In the genomic region with DNA sequence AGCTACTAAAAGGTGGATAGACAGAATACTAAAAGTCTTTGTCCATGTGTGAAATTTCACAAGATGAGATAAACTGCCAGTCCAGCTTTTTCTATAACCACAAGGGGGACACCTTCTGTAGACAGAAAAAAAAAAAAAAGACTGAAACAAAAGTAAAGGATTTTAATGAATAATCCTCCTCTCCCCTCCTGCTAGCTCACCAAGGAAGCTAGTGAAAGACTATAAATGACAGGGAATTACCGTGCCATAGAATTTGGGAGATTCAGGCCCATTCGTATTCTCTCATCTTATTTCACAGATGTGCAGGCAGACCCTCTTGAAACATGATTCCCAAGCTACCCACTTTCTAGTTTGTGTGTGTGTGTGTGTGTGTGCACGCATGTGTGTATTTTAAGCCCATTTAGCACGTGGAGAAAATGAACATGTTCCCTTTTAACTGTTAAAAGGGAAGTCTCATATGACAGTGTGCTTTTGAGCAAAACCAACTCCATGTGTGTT, we compare ENCODE assay signal across 8 cellular contexts. TPM values are rescaled to one million over a fixed set of nuclear protein-coding genes. Genes with fewer than 3 reads are reported as not detected.
DNase-seq lines count a peak whose midpoint lies in the region; ATAC-seq, FAIRE-seq and TF ChIP-seq lines count a peak whose summit lies in the region.

No MANE protein-coding gene starts in this region.

- intact Hi-C loops in IMR-90 (cut with micrococcal nuclease), result loop anchor here (1.0 kb wide), 1 partner anchor 272 kb away; no protein-coding TSS in a partner anchor

- no peak overlapping the region for H3K23ac ChIP-seq in IMR-90 (ENCODE audit: low read depth, low read length)

- H3K27ac ChIP-seq in AG04450 (ENCODE audit: low read depth, low read length), result no peak overlapping the region
- H3K27ac ChIP-seq in IMR-90 (ENCODE audit: insufficient read depth, low read length), result no peak overlapping the region
- H3K27ac ChIP-seq in astrocyte (ENCODE audit: low read depth, low read length), result no peak overlapping the region

- peak overlapping the region; percentile 42; the same call in 1 of the 2 replicates for H3K18ac ChIP-seq in IMR-90 (ENCODE audit: low read depth, low read length)

- POLR2A ChIA-PET in AG04450 (lab: Yijun Ruan, JAX), result interaction anchor here (0.7 kb wide), 1 partner anchor 707 kb away, joined by 6 read pairs; no protein-coding TSS in a partner anchor
- POLR2A ChIA-PET in IMR-90 (lab: Charles Lee; ENCODE audit: unreplicated experiment), result interaction anchor here (0.6 to 0.7 kb wide), 3 partner anchors 118 to 1134 kb away, joined by 3 to 4 read pairs (median 4); no protein-coding TSS in a partner anchor

- H3K9me3 ChIP-seq in AG04450 (ENCODE audit: control insufficient read depth, insufficient read depth, low read length) (no peaks in the 10 kb centered on the region), IMR-90 (ENCODE audit: control insufficient read depth, insufficient read depth, low read length) (0 out of 2 replicates have a peak, but pooled peaks cover 2% of the 10 kb centered on the region), astrocyte (ENCODE audit: insufficient read depth, low read depth, low read length) (no peaks in the 10 kb centered on the region)

- H3K36me3 ChIP-seq in IMR-90 (ENCODE audit: control insufficient read depth, insufficient read depth, low read length), result no peaks in the 10 kb centered on the region
- H3K36me3 ChIP-seq in astrocyte (ENCODE audit: insufficient read depth, low read length), result no peaks in the 10 kb centered on the region

- H3K4me1 ChIP-seq in IMR-90 (ENCODE audit: control insufficient read depth, insufficient read depth, low read length), result peaks cover 2% of the 10 kb centered on the region; the same call in 1 of the 2 replicates
- peaks cover 5% of the 10 kb centered on the region for H3K4me1 ChIP-seq in astrocyte (ENCODE audit: insufficient read depth, low read length)

- H2AK5ac ChIP-seq in IMR-90 (ENCODE audit: low read depth, low read length), result no peak overlapping the region

- peak overlapping the region in 1 of 2 experiments; percentile 41; a peak in 1 of 4 replicates for H4K8ac ChIP-seq in IMR-90 (ENCODE audit: low read depth in 2 of 2, low read length in 2 of 2)

- CTCF ChIA-PET in AG04450 (lab: Charles Lee) (interaction anchor here (0.6 to 2.5 kb wide), 40 partner anchors 8 to 1222 kb away, joined by 3 to 14 read pairs (median 4); no protein-coding TSS in a partner anchor), IMR-90 (lab: Yijun Ruan, JAX) (interaction anchor here (0.6 to 1.5 kb wide), 12 partner anchors 9 to 272 kb away, joined by 3 to 7 read pairs (median 3); no protein-coding TSS in a partner anchor)

- no peaks in the 10 kb centered on the region for H3K79me1 ChIP-seq in IMR-90 (ENCODE audit: low read depth in 1 of 2, low read length in 2 of 2)

- H3K4me3 ChIP-seq in AG04450 (ENCODE audit: low read depth, low read length), result no peak overlapping the region
- H3K4me3 ChIP-seq in IMR-90 (ENCODE audit: insufficient read depth, low read depth, low read length), result no peak overlapping the region
- H3K4me3 ChIP-seq in astrocyte (ENCODE audit: insufficient read depth, low read depth, low read length), result no peak overlapping the region

- no peak overlapping the region for H2AK9ac ChIP-seq in IMR-90 (replicated peaks; ENCODE audit: low read depth, low read length, poor library complexity)

- no peak overlapping the region for H3K4me3 Mint-ChIP-seq in astrocyte (ENCODE audit: unreplicated experiment)

- H3K27me3 ChIP-seq in AG04450 (ENCODE audit: control insufficient read depth, insufficient read depth, low read length), result no peaks in the 10 kb centered on the region
- no peaks in the 10 kb centered on the region for H3K27me3 ChIP-seq in IMR-90 (ENCODE audit: control insufficient read depth, insufficient read depth, low read length)
- H3K27me3 ChIP-seq in astrocyte (ENCODE audit: insufficient read depth, low read length), result no peaks in the 10 kb centered on the region

- no peak overlapping the region; the same call in 1 of the 2 replicates for H3K9ac ChIP-seq in IMR-90 (ENCODE audit: low read depth, low read length)
- H3K9ac ChIP-seq in astrocyte (ENCODE audit: low read length), result no peak overlapping the region

- no peaks in the 10 kb centered on the region for H3K9me1 ChIP-seq in IMR-90 (ENCODE audit: insufficient read depth, low read length)

- FAIRE-seq in astrocyte (lab: Jason Lieb, UNC), result peak; percentile 58

- H3K4me2 ChIP-seq in IMR-90 (ENCODE audit: low read depth, low read length), result peak overlapping the region; percentile 50
- H3K4me2 ChIP-seq in astrocyte (ENCODE audit: low read length), result peak overlapping the region; percentile 58

- no peak overlapping the region for H3K56ac ChIP-seq in IMR-90 (ENCODE audit: extremely low read depth, insufficient read depth, low read length)

- 0 out of 2 replicates have a peak overlapping the region, but pooled peaks have one; percentile 25 for H4K91ac ChIP-seq in IMR-90 (ENCODE audit: insufficient read depth, low read depth, low read length)

- no peaks in the 10 kb centered on the region for H4K20me1 ChIP-seq in IMR-90 (ENCODE audit: insufficient read depth, low read length)
- H4K20me1 ChIP-seq in astrocyte (ENCODE audit: insufficient read depth, low read length), result no peaks in the 10 kb centered on the region

- in situ Hi-C loops in IMR-90 (cut with MboI; ENCODE audit: low sequenced_read_pairs), result loop anchor here (25.0 kb wide), 1 partner anchor 274 kb away; no protein-coding TSS in a partner anchor

- TF ChIP-seq POLR2A in IMR-90 (IDR thresholded peaks at IDR 0.05; ENCODE audit: low read depth, low read length), result no peak

- peaks cover 2% of the 10 kb centered on the region for H3K9me3 Mint-ChIP-seq in astrocyte (ENCODE audit: unreplicated experiment)

- peak overlapping the region; percentile 43; the same call in 1 of the 2 replicates for H2BK20ac ChIP-seq in IMR-90 (ENCODE audit: low read depth, low read length)

- H3K27me3 Mint-ChIP-seq in astrocyte (ENCODE audit: low read depth, unreplicated experiment), result no peaks in the 10 kb centered on the region

- no peak for DNase-seq in AG04450 (ENCODE audit: low read depth, low spot score)
- DNase-seq in IMR-90, result peak; percentile 56
- no peak for DNase-seq in astrocyte (ENCODE audit: low read depth)
- DNase-seq in left lobe of liver (ENCODE audit: low spot score), result no peak
- DNase-seq in activated CD4-positive, alpha-beta T cell treated with anti-CD3 and anti-CD28 coated beads for 48 hours, result no peak
- DNase-seq in NCI-H2107 (lab: John Stamatoyannopoulos, UW), result no peak

- H3K14ac ChIP-seq in IMR-90 (replicated peaks; ENCODE audit: low read depth, low read length), result peak overlapping the region; percentile 48

- no TSS peak for BruUV-seq in IMR-90 (replicated peaks; lab: Mats Ljungman, UMichigan)

- ATAC-seq in IMR-90 (ENCODE audit: low read depth) (peak; percentile 56), left lobe of liver (peak; percentile 27), GM18868 (IDR thresholded peaks at IDR 0.05; ENCODE audit: unreplicated experiment) (no peak), GM21529 (IDR thresholded peaks at IDR 0.05; ENCODE audit: unreplicated experiment) (no peak)

- H3K4ac ChIP-seq in IMR-90 (ENCODE audit: low read depth, low read length), result peak overlapping the region; percentile 3; the same call in 1 of the 2 replicates

- peak; percentile 40 for TF ChIP-seq RAD21 in IMR-90 (IDR thresholded peaks at IDR 0.05; ENCODE audit: low read length)

- TF ChIP-seq CTCF in AG04450 (IDR thresholded peaks at IDR 0.05; ENCODE audit: low read depth, low read length), result peak; percentile 61
- peak; percentile 58 for TF ChIP-seq CTCF in IMR-90 (conservative IDR thresholded peaks at IDR 0.05; ENCODE audit: low read depth, low read length)
- peak; percentile 54 for TF ChIP-seq CTCF in astrocyte (IDR thresholded peaks at IDR 0.05; ENCODE audit: insufficient read depth, low read depth, low read length)

- peak overlapping the region; percentile 44 for H2BK120ac ChIP-seq in IMR-90 (ENCODE audit: low read depth, low read length)

- H3K4me1 Mint-ChIP-seq in astrocyte (ENCODE audit: low read depth, unreplicated experiment), result peaks cover 10% of the 10 kb centered on the region

- H2AFZ ChIP-seq in IMR-90 (replicated peaks; ENCODE audit: low read length, poor library complexity), result peak overlapping the region; percentile 73
- H2AFZ ChIP-seq in astrocyte (ENCODE audit: low read depth, low read length), result peak overlapping the region; percentile 38

- H3K27ac Mint-ChIP-seq in astrocyte (ENCODE audit: unreplicated experiment), result no peak overlapping the region

- peak overlapping the region; percentile 27; the same call in 1 of the 3 replicates for H2BK15ac ChIP-seq in IMR-90 (ENCODE audit: low read depth, low read length)

- no peak overlapping the region; the same call in 1 of the 2 replicates for H4K5ac ChIP-seq in IMR-90 (ENCODE audit: low read depth, low read length)

- H2BK5ac ChIP-seq in IMR-90 (ENCODE audit: low read depth, low read length, poor library complexity, severe bottlenecking), result no peak overlapping the region

- no peaks in the 10 kb centered on the region for H3K36me3 Mint-ChIP-seq in astrocyte (ENCODE audit: low read depth, unreplicated experiment)

- H3K79me2 ChIP-seq in astrocyte (ENCODE audit: insufficient read depth, low read length), result no peaks in the 10 kb centered on the region

- dilution Hi-C loops in IMR-90 (cut with HindIII; ENCODE audit: low sequenced_read_pairs, unreplicated experiment), result no loop called here

- no CpG with 5 or more reads among the region's 4 CpGs for WGBS in IMR-90 (ENCODE audit: extremely low coverage in 2 of 2, insufficient read length in 1 of 2), 2 experiments

TF ChIP-seq in IMR-90, 13 proteins besides CTCF, POLR2A, EP300 and RAD21:
- TF ChIP-seq NFE2L2 (IDR thresholded peaks at IDR 0.05; ENCODE audit: low read depth, low read length), result no peak
- TF ChIP-seq FOS (IDR thresholded peaks at IDR 0.05; ENCODE audit: low read depth, low read length), result no peak
- no peak for TF ChIP-seq MXI1 (IDR thresholded peaks at IDR 0.05; ENCODE audit: borderline replicate concordance, low read depth, low read length)
- TF ChIP-seq CEBPB (IDR thresholded peaks at IDR 0.05; ENCODE audit: low read depth, low read length), result no peak
- peak; percentile 55; the same call in 1 of the 2 replicates for TF ChIP-seq SMC3 (IDR thresholded peaks at IDR 0.05; ENCODE audit: low read depth, low read length)
- TF ChIP-seq BHLHE40 (IDR thresholded peaks at IDR 0.05; ENCODE audit: low read depth, low read length), result no peak
- TF ChIP-seq MAZ (IDR thresholded peaks at IDR 0.05; ENCODE audit: borderline replicate concordance, low read depth, low read length), result no peak
TF ChIP-seq in IMR-90: peak in this region for 1.

RNA-seq across cellular contexts. Expression of gene SLC8A1, which starts 36.3 kb away (rescaled TPM):
- polyA plus RNA-seq in AG04450 (2011; rRNA removed), result 15.8 and 19.3 TPM in 2 replicates
- 94.5 and 130 TPM in 2 replicates for polyA minus RNA-seq in AG04450 (2011; rRNA and poly(A)+ RNA removed)
- 57.0 and 86.1 TPM in 2 replicates for total RNA-seq in IMR-90 (2012; rRNA removed)
- polyA plus RNA-seq in IMR-90 (2012; rRNA removed), result 6.6 and 7.7 TPM in 2 replicates
- polyA plus RNA-seq in IMR-90 (2012; cell fraction: cytosol; rRNA removed), result 0.99 and 1.8 TPM in 2 replicates
- polyA plus RNA-seq in IMR-90 (2012; cell fraction: nucleus; rRNA removed; ENCODE audit: low replicate concordance), result 1.2 and 4.3 TPM in 2 replicates
- total RNA-seq in astrocyte, result 33.5 and 34.8 TPM in 2 replicates
- total RNA-seq in left lobe of liver, result 6.0 TPM

Comparison
In these comparisons a context has a peak if more than half of its experiments do, and no peak if none do; other contexts are left out.
1. ATAC-seq: peak in IMR-90 (single experiment) and left lobe of liver (single experiment); none in GM18868 (single experiment) and GM21529 (single experiment).
2. Peak in every context shown above with its lines, with median percentiles within 50 percentile points of each other: CTCF ChIP-seq.